Comparison of ENCODE assay signal across 24 cellular contexts in the genomic region with DNA sequence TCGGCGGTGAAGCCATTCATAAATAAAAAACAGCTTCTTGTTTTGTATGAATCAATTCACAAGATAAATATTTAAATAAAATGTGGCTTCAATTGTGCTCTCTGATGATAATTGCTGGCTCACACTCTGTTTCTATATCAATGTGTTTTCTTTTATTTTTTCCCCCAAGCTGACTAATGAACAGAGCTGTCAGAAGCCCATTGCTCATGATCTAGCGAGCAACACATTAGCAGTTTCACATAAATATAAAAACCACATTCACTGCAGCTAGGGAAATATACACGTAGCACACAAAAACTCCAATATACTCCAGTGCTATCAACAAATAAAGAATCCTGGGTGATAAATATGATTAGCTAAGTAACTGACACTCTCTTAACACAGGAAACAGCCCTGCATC. TPM values are rescaled to one million over a fixed set of nuclear protein-coding genes. Genes with fewer than 3 reads are reported as not detected.
DNase-seq lines count a peak whose midpoint lies in the region; ATAC-seq, FAIRE-seq and TF ChIP-seq lines count a peak whose summit lies in the region.
"Had no signal": no experiment of that assay in that cellular context is flagged by ENCODE, and none has a peak within 500 bp of the region (broad histone marks: within the 10 kb centered on the region; RNA-seq: fewer than 3 reads in every experiment).

No MANE protein-coding gene starts in this region.

- peaks cover 25% of the 10 kb centered on the region for H3K4me1 Mint-ChIP-seq in HFFc6 (ENCODE audit: low read depth)
- H3K4me1 Mint-ChIP-seq in astrocyte (ENCODE audit: low read depth, unreplicated experiment), result no peaks in the 10 kb centered on the region

- ATAC-seq in left lung, result peak; percentile 22
- no peak for ATAC-seq in HG03025 (IDR thresholded peaks at IDR 0.05; ENCODE audit: low FRiP score, unreplicated experiment)
- ATAC-seq in gastrocnemius medialis, result no peak
- ATAC-seq: GM23338, Panc1 had no signal

- no peak overlapping the region for H2AFZ ChIP-seq in astrocyte (ENCODE audit: low read depth, low read length)
- H2AFZ ChIP-seq: GM23338 had no signal

- no peak overlapping the region for H3K4me2 ChIP-seq in astrocyte (ENCODE audit: low read length)
- H3K4me2 ChIP-seq: GM23338 had no signal

- H3K4me3 Mint-ChIP-seq in HFFc6, result peak overlapping the region; percentile 67
- no peak overlapping the region for H3K4me3 Mint-ChIP-seq in astrocyte (ENCODE audit: unreplicated experiment)
- H3K4me3 Mint-ChIP-seq: CD4-positive, CD25-positive, alpha-beta regulatory T cell; GM23338; H9 had no signal

- in situ Hi-C loops in gastrocnemius medialis (cut with MboI; ENCODE audit: low sequenced_read_pairs in 4 of 4), result no loop called here

- H3K27me3 ChIP-seq in astrocyte (ENCODE audit: insufficient read depth, low read length) (no peaks in the 10 kb centered on the region), left lung (no peaks in the 10 kb centered on the region), gastrocnemius medialis (no peaks in the 10 kb centered on the region)

- DNase-seq in NCI-H1417 (lab: John Stamatoyannopoulos, UW) (peak in 2 of 3 experiments; percentile 6 to 33), NCI-H1417 treated with DMSO at 0.1 percent for 48 hours (lab: John Stamatoyannopoulos, UW) (no peak), HFFc6 (no peak), astrocyte (ENCODE audit: low read depth) (peak; percentile 39), left lung (no peak), gastrocnemius medialis (no peak), NCI-H345 treated with DMSO at 0.1 percent for 48 hours (lab: John Stamatoyannopoulos, UW; ENCODE audit: unreplicated experiment) (no peak)
- DNase-seq: CD4-positive, CD25-positive, alpha-beta regulatory T cell; DMS153; H9; Karpas-422; NCI-H1092; NCI-H1436 treated with DMSO at 0.1 percent for 48 hours; NCI-H187 treated with DMSO at 0.1 percent for 48 hours; NCI-H2171 treated with DMSO at 0.1 percent for 48 hours; NCI-H345; NCI-H524; SHP77 treated with DMSO at 0.1 percent for 48 hours had no signal

- intact Hi-C loops in left lung (cut with DNase I), result no loop called here
- intact Hi-C loops in gastrocnemius medialis (cut with DNase I; ENCODE audit: low total_unique reads), result no loop called here

- H3K4me1 ChIP-seq in astrocyte (ENCODE audit: insufficient read depth, low read length) (no peaks in the 10 kb centered on the region), left lung (peaks cover 0 to 3% of the 10 kb centered on the region in 2 donors), gastrocnemius medialis (no peaks in the 10 kb centered on the region)

- H3K27me3 Mint-ChIP-seq in HFFc6 (ENCODE audit: insufficient read depth) (peaks cover 16% of the 10 kb centered on the region), astrocyte (ENCODE audit: low read depth, unreplicated experiment) (no peaks in the 10 kb centered on the region)
- H3K27me3 Mint-ChIP-seq: CD4-positive, CD25-positive, alpha-beta regulatory T cell had no signal

- H3K27ac Mint-ChIP-seq in HFFc6, result no peak overlapping the region
- no peak overlapping the region for H3K27ac Mint-ChIP-seq in astrocyte (ENCODE audit: unreplicated experiment)
- H3K27ac Mint-ChIP-seq: GM23338, H9 had no signal

- H3K9me3 ChIP-seq in astrocyte (ENCODE audit: insufficient read depth, low read depth, low read length) (no peaks in the 10 kb centered on the region), left lung (no peaks in the 10 kb centered on the region), gastrocnemius medialis (no peaks in the 10 kb centered on the region)

- H3K27ac ChIP-seq in astrocyte (ENCODE audit: low read depth, low read length) (no peak overlapping the region), left lung (no peak overlapping the region), gastrocnemius medialis (no peak overlapping the region)
- H3K27ac ChIP-seq: 22Rv1, RWPE1 had no signal

- FAIRE-seq in astrocyte (lab: Jason Lieb, UNC), result no peak
- FAIRE-seq: GM18507 had no signal

- TF ChIP-seq CTCF in HFFc6 (IDR thresholded peaks at IDR 0.05) (no peak), astrocyte (IDR thresholded peaks at IDR 0.05; ENCODE audit: insufficient read depth, low read depth, low read length) (no peak), left lung (IDR thresholded peaks at IDR 0.05) (no peak), gastrocnemius medialis (IDR thresholded peaks at IDR 0.05 in 4 of 5, conservative IDR thresholded peaks at IDR 0.05 in 1 of 5) (no peak)

- H3K9me3 Mint-ChIP-seq in HFFc6, result no peaks in the 10 kb centered on the region
- peaks cover 6% of the 10 kb centered on the region for H3K9me3 Mint-ChIP-seq in astrocyte (ENCODE audit: unreplicated experiment)

- H3K79me2 ChIP-seq in astrocyte (ENCODE audit: insufficient read depth, low read length), result no peaks in the 10 kb centered on the region

- no peak overlapping the region for H3K9ac ChIP-seq in astrocyte (ENCODE audit: low read length)

- H3K4me3 ChIP-seq in astrocyte (ENCODE audit: insufficient read depth, low read depth, low read length) (no peak overlapping the region), left lung (no peak overlapping the region), gastrocnemius medialis (no peak overlapping the region)
- H3K4me3 ChIP-seq: GM23338 had no signal

- H3K36me3 Mint-ChIP-seq in HFFc6 (ENCODE audit: low read depth) (no peaks in the 10 kb centered on the region), astrocyte (ENCODE audit: low read depth, unreplicated experiment) (no peaks in the 10 kb centered on the region)

- H4K20me1 ChIP-seq in astrocyte (ENCODE audit: insufficient read depth, low read length), result no peaks in the 10 kb centered on the region

- H3K36me3 ChIP-seq in astrocyte (ENCODE audit: insufficient read depth, low read length), result no peaks in the 10 kb centered on the region
- no peaks in the 10 kb centered on the region for H3K36me3 ChIP-seq in left lung
- H3K36me3 ChIP-seq in gastrocnemius medialis, result no peaks in the 10 kb centered on the region

- TF ChIP-seq POLR2A in gastrocnemius medialis (IDR thresholded peaks at IDR 0.05), result no peak

RNA-seq across cellular contexts. Expression of a gene that starts 45.0 kb away (rescaled TPM):
- 10 to 100 TPM; 32.2 to 59.3 (median 52.0) TPM for total RNA-seq in HFFc6 (2021; fragmentation: NEBNext Ultra II Directional; extraction: Animal tissue kit (Norgen Biotek cat#: 25700))
- total RNA-seq in astrocyte, result 107 and 124 TPM in 2 replicates
- 100 to 1,000 TPM in 1 of 2 donors, 10 to 100 TPM in 1; 95.1 to 107 TPM for total RNA-seq in left lung
- total RNA-seq in gastrocnemius medialis, result 10 to 100 TPM; 13.2 to 46.6 (median 29.2) TPM

Comparison
In these comparisons a context has a peak if more than half of its experiments do, and no peak if none do; other contexts are left out.
1. DNase-seq: peak in NCI-H1417 (2 of 3) and astrocyte (single experiment); none in NCI-H1417 treated with DMSO at 0.1 percent for 48 hours (single experiment), HFFc6 (single experiment), left lung (0 of 2), gastrocnemius medialis (0 of 2) and NCI-H345 treated with DMSO at 0.1 percent for 48 hours (single experiment).